Comparison of ENCODE assay signal across 35 cellular contexts in the genomic region with DNA sequence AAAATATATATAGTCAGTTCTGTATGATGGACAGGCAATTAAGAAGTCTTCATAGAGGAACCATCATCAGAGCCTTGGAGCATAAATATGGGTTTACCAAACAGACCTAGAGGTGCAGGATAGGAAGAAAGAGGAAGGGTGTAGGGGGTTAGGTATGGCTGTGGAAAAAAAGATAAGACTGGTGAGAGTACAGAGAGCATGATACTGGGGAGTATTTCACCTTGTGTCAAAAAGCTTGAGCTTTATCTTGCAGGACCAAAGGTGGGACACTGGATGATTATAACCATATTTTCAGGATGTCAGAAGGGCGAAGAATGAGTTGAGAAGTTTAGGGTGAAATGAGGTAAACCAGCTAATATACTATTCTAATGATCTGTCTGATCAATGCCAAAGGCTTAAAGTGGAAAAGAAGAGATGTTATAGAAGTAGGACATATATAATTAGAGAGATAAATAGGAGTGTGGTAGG.
"Had no signal": no experiment of that assay in that cellular context is flagged by ENCODE, and none has a peak within 500 bp of the region (broad histone marks: within the 10 kb centered on the region; RNA-seq: fewer than 3 reads in every experiment).

No MANE protein-coding gene starts in this region.

- H3K27me3 ChIP-seq: adrenal gland, body of pancreas, brain microvascular endothelial cell, breast epithelium had no signal

- H3K4me3 ChIP-seq: adrenal gland, body of pancreas, breast epithelium had no signal

- H3K4me3 Mint-ChIP-seq: activated B cell treated with CpG ODN at 0.5 μM for 24 hours; activated CD4-positive, alpha-beta memory T cell treated with anti-CD3 and anti-CD28 coated beads for 36 hours; activated CD4-positive, alpha-beta T cell treated with anti-CD3 and anti-CD28 coated beads, Interleukin-2, amount 10 ng/mL, durations not matched to agents 24 days and 14 days; activated CD8-positive, alpha-beta T cell treated with anti-CD3 and anti-CD28 coated beads for 36 hours; activated naive CD4-positive, alpha-beta T cell treated with anti-CD3 and anti-CD28 coated beads for 36 hours; activated naive CD8-positive, alpha-beta T cell treated with anti-CD3 and anti-CD28 coated beads for 36 hours; activated T-cell treated with anti-CD3 and anti-CD28 coated beads, Interleukin-2, amount 50 U/mL, for 4 hours; activated T-cell treated with anti-CD3 and anti-CD28 coated beads, Interleukin-2, amount 50 U/mL, for 72 hours; activated T-helper 1 cell treated with anti-CD3 and anti-CD28 coated beads, Interleukin-12 subunit alpha, Interleukin-12 subunit beta, Interleukin-2, Interleukin-4 antibody, amounts not matched to agents 30 ng/mL and 10 ng/mL and 1 ng/mL, durations not matched to agents 14 hours and 24 hours and 36 hours; activated T-helper 17 cell treated with anti-CD3 and anti-CD28 coated beads, Interleukin-2, amount 50 U/mL, for 72 hours; T-helper 1 cell treated with Interleukin-12 subunit alpha and Interleukin-12 subunit beta and Interleukin-4 antibody, amounts not matched to agents 30 μg/mL and 1 μg/mL, for 36 hours; T-helper 2 cell treated with Interferon-gamma antibody and Interleukin-4, amounts not matched to agents 5 μg/mL and 100 μg/mL, for 36 hours had no signal

- H3K4me1 ChIP-seq: adrenal gland, body of pancreas, breast epithelium had no signal

- H3K9me3 Mint-ChIP-seq: activated CD4-positive, alpha-beta memory T cell treated with anti-CD3 and anti-CD28 coated beads for 36 hours; activated naive CD4-positive, alpha-beta T cell treated with anti-CD3 and anti-CD28 coated beads for 36 hours; T-helper 2 cell treated with Interferon-gamma antibody and Interleukin-4, amounts not matched to agents 5 μg/mL and 100 μg/mL, for 36 hours had no signal

- H3K36me3 Mint-ChIP-seq: activated CD4-positive, alpha-beta memory T cell treated with anti-CD3 and anti-CD28 coated beads for 36 hours; activated naive CD4-positive, alpha-beta T cell treated with anti-CD3 and anti-CD28 coated beads, Interleukin-2, amount 50 U/mL, for 72 hours; activated naive CD8-positive, alpha-beta T cell treated with anti-CD3 and anti-CD28 coated beads for 36 hours had no signal

- H3K27ac ChIP-seq: adrenal gland, body of pancreas, brain microvascular endothelial cell, breast epithelium, VCaP had no signal

- H3K9me3 ChIP-seq: adrenal gland, body of pancreas had no signal

- H3K4me1 Mint-ChIP-seq: activated B cell treated with CpG ODN at 0.5 μM for 24 hours; activated CD4-positive, alpha-beta T cell treated with anti-CD3 and anti-CD28 coated beads, Interleukin-2, amount 10 ng/mL, durations not matched to agents 24 days and 14 days; activated naive CD8-positive, alpha-beta T cell treated with anti-CD3 and anti-CD28 coated beads for 36 hours; activated T-helper 17 cell treated with anti-CD3 and anti-CD28 coated beads, Interleukin-2, amount 50 U/mL, for 72 hours had no signal

- H3K36me3 ChIP-seq: adrenal gland, brain microvascular endothelial cell, breast epithelium had no signal

- H3K27ac Mint-ChIP-seq: activated B cell treated with CpG ODN at 0.5 μM for 24 hours; activated CD4-positive, alpha-beta memory T cell treated with anti-CD3 and anti-CD28 coated beads for 36 hours; activated CD4-positive, alpha-beta T cell treated with anti-CD3 and anti-CD28 coated beads, Interleukin-2, amount 10 ng/mL, durations not matched to agents 24 days and 14 days; activated CD8-positive, alpha-beta T cell treated with anti-CD3 and anti-CD28 coated beads for 36 hours; activated naive CD4-positive, alpha-beta T cell treated with anti-CD3 and anti-CD28 coated beads for 36 hours; activated naive CD4-positive, alpha-beta T cell treated with anti-CD3 and anti-CD28 coated beads, Interleukin-2, amount 50 U/mL, for 72 hours; activated naive CD8-positive, alpha-beta T cell treated with anti-CD3 and anti-CD28 coated beads for 36 hours; activated T-cell treated with anti-CD3 and anti-CD28 coated beads, Interleukin-2, amount 50 U/mL, for 72 hours; activated T-helper 1 cell treated with anti-CD3 and anti-CD28 coated beads, Interleukin-12 subunit alpha, Interleukin-12 subunit beta, Interleukin-2, Interleukin-4 antibody, amounts not matched to agents 30 ng/mL and 10 ng/mL and 1 ng/mL, durations not matched to agents 14 hours and 24 hours and 36 hours; activated T-helper 17 cell treated with anti-CD3 and anti-CD28 coated beads, Interleukin-2, amount 50 U/mL, for 72 hours; T-helper 1 cell treated with Interleukin-12 subunit alpha and Interleukin-12 subunit beta and Interleukin-4 antibody, amounts not matched to agents 30 μg/mL and 1 μg/mL, for 36 hours; T-helper 2 cell treated with Interferon-gamma antibody and Interleukin-4, amounts not matched to agents 5 μg/mL and 100 μg/mL, for 36 hours had no signal

- DNase-seq: activated B cell treated with CpG ODN at 0.5 μM for 24 hours; activated CD4-positive, alpha-beta memory T cell treated with anti-CD3 and anti-CD28 coated beads for 36 hours; activated CD4-positive, alpha-beta T cell treated with anti-CD3 and anti-CD28 coated beads for 4 hours; activated CD4-positive, alpha-beta T cell treated with anti-CD3 and anti-CD28 coated beads, Interleukin-2, amount 10 ng/mL, durations not matched to agents 24 days and 14 days; activated CD4-positive, alpha-beta T cell treated with anti-CD3 and anti-CD28 coated beads, Interleukin-2, amount 50 U/mL, for 1 hour; activated CD4-positive, alpha-beta T cell treated with anti-CD3 and anti-CD28 coated beads, Interleukin-2, amount 50 U/mL, for 4 hours; activated CD4-positive, CD25-positive, alpha-beta regulatory T cell treated with anti-CD3 and anti-CD28 coated beads, Interleukin-2, amount 50 U/mL, for 72 hours; activated CD8-positive, alpha-beta memory T cell treated with anti-CD3 and anti-CD28 coated beads, Interleukin-2, amount 50 U/mL, for 4 hours; activated CD8-positive, alpha-beta T cell treated with anti-CD3 and anti-CD28 coated beads for 36 hours; activated effector memory CD4-positive, alpha-beta T cell treated with anti-CD3 and anti-CD28 coated beads, Interleukin-2, amount 50 U/mL, for 16 hours; activated gamma-delta T cell treated with Interleukin-2 at 50 U/mL for 16 hours; activated naive CD4-positive, alpha-beta T cell; activated naive CD4-positive, alpha-beta T cell treated with anti-CD3 and anti-CD28 coated beads for 36 hours; activated naive CD4-positive, alpha-beta T cell treated with anti-CD3 and anti-CD28 coated beads, Interleukin-2, amount 50 U/mL, for 16 hours; activated naive CD8-positive, alpha-beta T cell treated with anti-CD3 and anti-CD28 coated beads for 36 hours; activated T-cell treated with anti-CD3 and anti-CD28 coated beads for 4 hours; activated T-cell treated with anti-CD3 and anti-CD28 coated beads, Interleukin-2, amount 50 U/mL, for 1 hour; activated T-cell treated with anti-CD3 and anti-CD28 coated beads, Interleukin-2, amount 50 U/mL, for 4 hours; activated T-cell treated with anti-CD3 and anti-CD28 coated beads, Interleukin-2, amount 50 U/mL, for 72 hours; adrenal gland; amniotic stem cell; aorta; body of pancreas; brain microvascular endothelial cell; central memory CD4-positive, alpha-beta T cell; T-helper 1 cell; T-helper 2 cell; T-helper 9 cell had no signal
